Comparison of ENCODE assay signal across 9 cellular contexts in the genomic region with DNA sequence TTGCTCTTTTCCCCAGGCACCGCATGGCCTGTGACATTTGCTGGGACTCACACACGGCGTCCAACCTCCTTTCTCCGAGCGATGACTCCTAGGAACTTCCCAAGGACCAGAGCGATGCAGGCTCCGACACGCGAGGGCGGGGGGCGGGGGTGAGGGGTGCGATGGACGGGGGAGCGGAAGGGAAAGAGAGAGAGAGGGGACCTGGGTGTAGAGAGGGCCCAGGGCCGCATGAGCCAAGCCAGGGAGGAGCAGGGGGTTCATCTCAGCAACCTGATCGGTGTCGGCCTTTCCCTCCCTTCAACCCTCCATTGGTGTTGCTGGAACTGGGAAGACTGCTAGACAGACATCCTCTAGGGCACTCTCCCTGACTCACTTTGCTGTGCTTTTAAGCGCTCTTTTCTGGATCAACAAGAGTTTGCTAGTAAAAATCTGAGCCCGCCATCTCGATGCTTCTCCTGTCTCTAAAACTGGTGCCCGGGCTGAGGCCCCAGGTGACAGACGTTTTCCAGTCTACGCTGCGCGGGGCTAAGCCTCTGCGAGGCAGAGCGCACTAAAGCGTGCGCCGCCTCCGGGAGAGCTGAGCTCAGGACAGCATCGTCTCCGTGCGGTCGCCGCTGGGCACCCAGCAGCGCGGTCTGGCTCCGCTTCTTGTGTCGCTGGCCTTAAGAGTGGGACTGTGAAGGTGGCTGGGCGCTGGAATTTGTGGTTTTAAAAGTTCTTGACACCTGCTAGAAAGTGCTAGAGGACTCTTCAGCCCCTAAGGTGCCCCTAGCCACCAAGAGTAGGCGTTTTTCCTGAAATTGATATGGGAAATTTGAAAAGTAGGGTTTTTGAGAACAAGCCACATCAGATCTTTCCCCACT. TPM values are rescaled to one million over a fixed set of nuclear protein-coding genes. Genes with fewer than 3 reads are reported as not detected.
DNase-seq lines count a peak whose midpoint lies in the region; ATAC-seq, FAIRE-seq and TF ChIP-seq lines count a peak whose summit lies in the region.
"Had no signal": no experiment of that assay in that cellular context is flagged by ENCODE, and none has a peak within 500 bp of the region (broad histone marks: within the 10 kb centered on the region; RNA-seq: fewer than 3 reads in every experiment).

No MANE protein-coding gene starts in this region.

- H3K4me1 Mint-ChIP-seq in activated naive CD8-positive, alpha-beta T cell treated with anti-CD3 and anti-CD28 coated beads, Interleukin-2, amount 50 U/mL, for 24 hours, result peaks cover 35% of the 10 kb centered on the region

- H3K27ac ChIP-seq in kidney (ENCODE audit: low read depth in 2 of 2, low read length in 2 of 2), result no peak overlapping the region

- DNase-seq in activated T-cell treated with anti-CD3 and anti-CD28 coated beads for 24 hours (ENCODE audit: low read depth) (peak; percentile 21), activated T-cell treated with anti-CD3 and anti-CD28 coated beads for 4 hours (no peak), kidney (peak; percentile 75), hippocampal formation (lab: John Stamatoyannopoulos, UW) (no peak), inferior parietal cortex (ENCODE audit: extremely low spot score) (no peak)
- peak; percentile 38 for DNase-seq in activated naive CD8-positive, alpha-beta T cell treated with anti-CD3 and anti-CD28 coated beads, Interleukin-2, amount 50 U/mL, for 24 hours
- peak; percentile 7 for DNase-seq in stimulated activated naive CD4-positive, alpha-beta T cell treated with Interleukin-2 at 50 U/mL for 16 hours (lab: John Stamatoyannopoulos, UW)
- DNase-seq: CD4-positive, CD25-positive, alpha-beta regulatory T cell had no signal

- H3K27me3 Mint-ChIP-seq in activated naive CD8-positive, alpha-beta T cell treated with anti-CD3 and anti-CD28 coated beads, Interleukin-2, amount 50 U/mL, for 24 hours, result peaks cover 88% of the 10 kb centered on the region

- H3K9ac ChIP-seq in kidney (ENCODE audit: low read length in 2 of 2), result no peak overlapping the region

- peak overlapping the region in 1 of 2 donors; percentile 35 for H3K4me3 ChIP-seq in kidney (ENCODE audit: low read length in 2 of 2)

- intact Hi-C loops in kidney (cut with DNase I), result no loop called here

- H3K4me3 Mint-ChIP-seq in activated naive CD8-positive, alpha-beta T cell treated with anti-CD3 and anti-CD28 coated beads, Interleukin-2, amount 50 U/mL, for 24 hours, result peak overlapping the region; percentile 44

- no peak overlapping the region for H3K27ac Mint-ChIP-seq in activated naive CD8-positive, alpha-beta T cell treated with anti-CD3 and anti-CD28 coated beads, Interleukin-2, amount 50 U/mL, for 24 hours

- H3K36me3 Mint-ChIP-seq in activated naive CD8-positive, alpha-beta T cell treated with anti-CD3 and anti-CD28 coated beads, Interleukin-2, amount 50 U/mL, for 24 hours (ENCODE audit: low read depth), result no peaks in the 10 kb centered on the region
- H3K36me3 Mint-ChIP-seq: CD4-positive, CD25-positive, alpha-beta regulatory T cell had no signal

- no peaks in the 10 kb centered on the region for H3K9me3 ChIP-seq in kidney (ENCODE audit: control insufficient read depth in 1 of 2, low read length in 2 of 2)

- TF ChIP-seq CTCF in kidney (IDR thresholded peaks at IDR 0.05; ENCODE audit: borderline replicate concordance, extremely low read depth, insufficient read depth), result no peak

- ATAC-seq in activated naive CD8-positive, alpha-beta T cell treated with anti-CD3 and anti-CD28 coated beads, Interleukin-2, amount 50 U/mL, for 24 hours, result peak; percentile 76
- no peak for ATAC-seq in HG03175 (IDR thresholded peaks at IDR 0.05; ENCODE audit: unreplicated experiment)

- FAIRE-seq in kidney (lab: Jason Lieb, UNC), result no peak

- no peaks in the 10 kb centered on the region for H3K9me3 Mint-ChIP-seq in activated naive CD8-positive, alpha-beta T cell treated with anti-CD3 and anti-CD28 coated beads, Interleukin-2, amount 50 U/mL, for 24 hours
- H3K9me3 Mint-ChIP-seq: CD4-positive, CD25-positive, alpha-beta regulatory T cell had no signal

- no peaks in the 10 kb centered on the region for H3K36me3 ChIP-seq in kidney (ENCODE audit: control insufficient read depth in 1 of 2, insufficient read depth in 2 of 2, low read length in 2 of 2)

- no peaks in the 10 kb centered on the region for H3K4me1 ChIP-seq in kidney (ENCODE audit: control insufficient read depth in 1 of 2, insufficient read depth in 1 of 2, low read depth in 1 of 2, low read length in 2 of 2)

RNA-seq across cellular contexts. Expression of gene TSLP, which starts 1.0 kb away (rescaled TPM):
- total RNA-seq in kidney, result 1.4 TPM
- 0.60 TPM for polyA plus RNA-seq in kidney (ENCODE audit: insufficient read depth, low read depth, low replicate concordance)
- total RNA-seq: CD4-positive, CD25-positive, alpha-beta regulatory T cell had no signal
- polyA plus RNA-seq: CD4-positive, CD25-positive, alpha-beta regulatory T cell had no signal

RNA-seq across cellular contexts. Expression of gene WDR36, which starts 21.6 kb away (rescaled TPM):
- total RNA-seq in kidney, result 31.8 TPM
- polyA plus RNA-seq in kidney (ENCODE audit: insufficient read depth, low read depth, low replicate concordance), result 4.5 TPM

Comparison
In these comparisons a context has a peak if more than half of its experiments do, and no peak if none do; other contexts are left out.
1. DNase-seq: peak in activated T-cell treated with anti-CD3 and anti-CD28 coated beads for 24 hours (single experiment), activated naive CD8-positive, alpha-beta T cell treated with anti-CD3 and anti-CD28 coated beads, Interleukin-2, amount 50 U/mL, for 24 hours (single experiment), kidney (single experiment) and stimulated activated naive CD4-positive, alpha-beta T cell treated with Interleukin-2 at 50 U/mL for 16 hours (single experiment); none in activated T-cell treated with anti-CD3 and anti-CD28 coated beads for 4 hours (single experiment), hippocampal formation (0 of 2) and inferior parietal cortex (single experiment).